ENCODE assay signal across 10 cellular contexts in genomic region chr1:206700445-206701036, GRCh38. TPM values are rescaled to one million over a fixed set of nuclear protein-coding genes. Genes with fewer than 3 reads are reported as not detected.
DNase-seq lines count a peak whose midpoint lies in the region; ATAC-seq lines count a peak whose summit lies in the region.
"Had no signal": no experiment of that assay in that cellular context is flagged by ENCODE, and none has a peak within 500 bp of the region (broad histone marks: within the 10 kb centered on the region; RNA-seq: fewer than 3 reads in every experiment).

No MANE protein-coding gene starts in this region.

- peaks cover 92% of the 10 kb centered on the region for H3K4me1 Mint-ChIP-seq in dendritic cell treated with granulocyte-macrophage colony-stimulating factor and Interleukin-4, amounts not matched to agents 40 ng/mL and 50 ng/mL, for 4 days (ENCODE audit: low read depth)
- H3K4me1 Mint-ChIP-seq in natural killer cell treated with Interleukin-12 subunit alpha and Interleukin-12 subunit beta and Interleukin-15 and Interleukin-18, amount 100 ng/mL, for 72 hours (ENCODE audit: low read depth in 2 of 2): peaks cover 87 to 88% of the 10 kb centered on the region in 2 donors

- intact Hi-C loops in dendritic cell treated with granulocyte-macrophage colony-stimulating factor and Interleukin-4, amounts not matched to agents 40 ng/mL and 50 ng/mL, for 4 days (cut with micrococcal nuclease): no loop called here

- H3K9me3 Mint-ChIP-seq in dendritic cell treated with granulocyte-macrophage colony-stimulating factor and Interleukin-4, amounts not matched to agents 40 ng/mL and 50 ng/mL, for 4 days: no peaks in the 10 kb centered on the region
- no peaks in the 10 kb centered on the region for H3K9me3 Mint-ChIP-seq in natural killer cell treated with Interleukin-12 subunit alpha and Interleukin-12 subunit beta and Interleukin-15 and Interleukin-18, amount 100 ng/mL, for 72 hours

- H3K27ac Mint-ChIP-seq in dendritic cell treated with granulocyte-macrophage colony-stimulating factor and Interleukin-4, amounts not matched to agents 40 ng/mL and 50 ng/mL, for 4 days: peak overlapping the region; percentile 39
- H3K27ac Mint-ChIP-seq in natural killer cell treated with Interleukin-12 subunit alpha and Interleukin-12 subunit beta and Interleukin-15 and Interleukin-18, amount 100 ng/mL, for 72 hours: peak overlapping the region; percentile 86

- no peaks in the 10 kb centered on the region for H3K27me3 Mint-ChIP-seq in dendritic cell treated with granulocyte-macrophage colony-stimulating factor and Interleukin-4, amounts not matched to agents 40 ng/mL and 50 ng/mL, for 4 days
- H3K27me3 Mint-ChIP-seq in natural killer cell treated with Interleukin-12 subunit alpha and Interleukin-12 subunit beta and Interleukin-15 and Interleukin-18, amount 100 ng/mL, for 72 hours: no peaks in the 10 kb centered on the region

- peaks cover 27% of the 10 kb centered on the region for H3K36me3 Mint-ChIP-seq in dendritic cell treated with granulocyte-macrophage colony-stimulating factor and Interleukin-4, amounts not matched to agents 40 ng/mL and 50 ng/mL, for 4 days (ENCODE audit: low read depth)
- H3K36me3 Mint-ChIP-seq in natural killer cell treated with Interleukin-12 subunit alpha and Interleukin-12 subunit beta and Interleukin-15 and Interleukin-18, amount 100 ng/mL, for 72 hours: no peaks in the 10 kb centered on the region

- H3K4me3 Mint-ChIP-seq in dendritic cell treated with granulocyte-macrophage colony-stimulating factor and Interleukin-4, amounts not matched to agents 40 ng/mL and 50 ng/mL, for 4 days: no peak overlapping the region
- H3K4me3 Mint-ChIP-seq in natural killer cell treated with Interleukin-12 subunit alpha and Interleukin-12 subunit beta and Interleukin-15 and Interleukin-18, amount 100 ng/mL, for 72 hours: peak overlapping the region; percentile 69

- no peak for ATAC-seq in natural killer cell treated with Interleukin-12 subunit alpha and Interleukin-12 subunit beta and Interleukin-15 and Interleukin-18, amount 100 ng/mL, for 72 hours
- no peak for ATAC-seq in HG02571 (IDR thresholded peaks at IDR 0.05; ENCODE audit: unreplicated experiment)

- DNase-seq in DMS53 (lab: John Stamatoyannopoulos, UW) (peak; percentile 94), NCI-H2196 (lab: John Stamatoyannopoulos, UW; ENCODE audit: unreplicated experiment) (peak; percentile 79), NCI-H187 (lab: John Stamatoyannopoulos, UW) (no peak), DMS79 treated with DMSO at 0.1 percent for 48 hours (lab: John Stamatoyannopoulos, UW) (no peak), NCI-H128 (lab: John Stamatoyannopoulos, UW; ENCODE audit: unreplicated experiment) (no peak)
- DNase-seq in natural killer cell treated with Interleukin-12 subunit alpha and Interleukin-12 subunit beta and Interleukin-15 and Interleukin-18, amount 100 ng/mL, for 72 hours (ENCODE audit: low spot score): no peak
- DNase-seq: brain microvascular endothelial cell; NK-92 treated with Interleukin-12 subunit alpha and Interleukin-12 subunit beta, amount 100 ng/mL, for 24 hours had no signal

RNA-seq across cellular contexts. Expression of gene MAPKAPK2, which starts 15.8 kb away (rescaled TPM):
- total RNA-seq in natural killer cell treated with Interleukin-12 subunit alpha and Interleukin-12 subunit beta and Interleukin-15 and Interleukin-18, amount 100 ng/mL, for 72 hours: 100 to 1,000 TPM; 104 to 115 TPM

Comparison
In these comparisons a context has a peak if more than half of its experiments do, and no peak if none do; other contexts are left out.
1. DNase-seq: peak in DMS53 (single experiment) and NCI-H2196 (single experiment); none in natural killer cell treated with Interleukin-12 subunit alpha and Interleukin-12 subunit beta and Interleukin-15 and Interleukin-18, amount 100 ng/mL, for 72 hours (single experiment), NCI-H187 (0 of 2), DMS79 treated with DMSO at 0.1 percent for 48 hours (single experiment) and NCI-H128 (single experiment).